Comparison of ENCODE assay signal across 14 cellular contexts in genomic region chr1:201640624-201641023, GRCh38.
A peak's percentile ranks its signal among the peaks of the same experiment; 100 is the strongest.
DNase-seq lines count a peak whose midpoint lies in the region; ATAC-seq and TF ChIP-seq lines count a peak whose summit lies in the region.
"Had no signal": no experiment of that assay in that cellular context is flagged by ENCODE, and none has a peak within 500 bp of the region (broad histone marks: within the 10 kb centered on the region; RNA-seq: fewer than 3 reads in every experiment).

No MANE protein-coding gene starts in this region.

- no TSS peak for BruUV-seq in PC-9 (replicated peaks; lab: Mats Ljungman, UMichigan)

- ATAC-seq in left lung (peak; percentile 67), upper lobe of left lung (ENCODE audit: low FRiP score in 2 of 2) (peak; percentile 32 to 82)
- ATAC-seq: activated CD8-positive, alpha-beta T cell treated with anti-CD3 and anti-CD28 coated beads, Interleukin-2, amount 10 ng/mL, durations not matched to agents 7 days and 5 days; PC-3; stimulated activated naive CD8-positive, alpha-beta T cell treated with anti-CD3 and anti-CD28 coated beads, Interleukin-15, Interleukin-2, amounts not matched to agents 100 U/mL and 50 U/mL, for 24 hours had no signal

- H2AFZ ChIP-seq in PC-9, result no peak overlapping the region

- peak in 1 of 4 donors; percentile 62 for TF ChIP-seq EP300 in upper lobe of left lung (IDR thresholded peaks at IDR 0.05)

- intact Hi-C loops in left lung (cut with DNase I) (no loop called here), PC-9 (cut with micrococcal nuclease; ENCODE audit: unreplicated experiment) (no loop called here)

- H3K27ac ChIP-seq in left lung (no peak overlapping the region), upper lobe of left lung (no peak overlapping the region), PC-9 (no peak overlapping the region)
- H3K27ac ChIP-seq: HL-60 had no signal

- no peak for TF ChIP-seq CTCF in left lung (IDR thresholded peaks at IDR 0.05)
- TF ChIP-seq CTCF in upper lobe of left lung (IDR thresholded peaks at IDR 0.05), result no peak
- no peak for TF ChIP-seq CTCF in PC-9 (conservative IDR thresholded peaks at IDR 0.05)

- TF ChIP-seq POLR2A in upper lobe of left lung (IDR thresholded peaks at IDR 0.05), result no peak

- H3K4me1 ChIP-seq in left lung, result peaks cover 0 to 3% of the 10 kb centered on the region in 2 donors
- peaks cover 6 to 12% (median 9%) of the 10 kb centered on the region in 4 donors for H3K4me1 ChIP-seq in upper lobe of left lung
- no peaks in the 10 kb centered on the region for H3K4me1 ChIP-seq in PC-9 (replicated peaks; ENCODE audit: insufficient read depth)

- H3K4me2 ChIP-seq in PC-9, result no peak overlapping the region

- H3K9me2 ChIP-seq in PC-9 (ENCODE audit: insufficient read depth), result no peaks in the 10 kb centered on the region

- CTCF ChIA-PET in PC-9 (lab: Charles Lee), result interaction anchor here (0.6 kb wide), 1 partner anchor 115 kb away, joined by 3 read pairs; no protein-coding TSS in a partner anchor

- no peaks in the 10 kb centered on the region for H3K79me2 ChIP-seq in PC-9 (ENCODE audit: low read depth)

- no peaks in the 10 kb centered on the region for H3K9me3 ChIP-seq in left lung
- no peaks in the 10 kb centered on the region for H3K9me3 ChIP-seq in upper lobe of left lung
- no peaks in the 10 kb centered on the region for H3K9me3 ChIP-seq in PC-9 (ENCODE audit: insufficient read depth, low read depth)
- H3K9me3 ChIP-seq: esophagus squamous epithelium had no signal

- DNase-seq in HCEC 1CT (peak; percentile 98), fibroblast of gingiva (ENCODE audit: low read depth) (peak; percentile 82), left lung (no peak), upper lobe of left lung (no peak), PC-9 (no peak), NCI-H226 (no peak), NCI-H146 (lab: John Stamatoyannopoulos, UW) (no peak)
- DNase-seq: activated CD8-positive, alpha-beta T cell treated with anti-CD3 and anti-CD28 coated beads, Interleukin-2, amount 10 ng/mL, durations not matched to agents 7 days and 5 days; esophagus squamous epithelium; NCI-H1417 treated with DMSO at 0.1 percent for 48 hours; PC-3; stimulated activated naive CD8-positive, alpha-beta T cell treated with anti-CD3 and anti-CD28 coated beads, Interleukin-15, Interleukin-2, amounts not matched to agents 100 U/mL and 50 U/mL, for 24 hours; SW 1271 had no signal

- H3K27me3 ChIP-seq in left lung (no peaks in the 10 kb centered on the region), upper lobe of left lung (no peaks in the 10 kb centered on the region), PC-9 (ENCODE audit: insufficient read depth, low read depth) (no peaks in the 10 kb centered on the region)

- H4K20me1 ChIP-seq in PC-9 (ENCODE audit: insufficient read depth), result no peaks in the 10 kb centered on the region

- H3K36me3 ChIP-seq in left lung (no peaks in the 10 kb centered on the region), upper lobe of left lung (no peaks in the 10 kb centered on the region), PC-9 (ENCODE audit: low read depth) (no peaks in the 10 kb centered on the region)
- H3K36me3 ChIP-seq: esophagus squamous epithelium had no signal

- WGBS in upper lobe of left lung, 2 donors, result 86 to 90% methylated on average over 6 of the region's 6 CpGs

- no peaks in the 10 kb centered on the region for H3F3A ChIP-seq in PC-9 (ENCODE audit: insufficient read depth, low read depth)

- POLR2A ChIA-PET in PC-9 (lab: Charles Lee; ENCODE audit: unreplicated experiment), result no interaction called here

- no peak overlapping the region for H3K4me3 ChIP-seq in left lung
- no peak overlapping the region for H3K4me3 ChIP-seq in upper lobe of left lung
- no peak overlapping the region for H3K4me3 ChIP-seq in PC-9
- H3K4me3 ChIP-seq: esophagus squamous epithelium had no signal

Comparison
In these comparisons a context has a peak if more than half of its experiments do, and no peak if none do; other contexts are left out.
1. DNase-seq: peak in HCEC 1CT (single experiment) and fibroblast of gingiva (single experiment); none in left lung (0 of 2), upper lobe of left lung (0 of 2), PC-9 (0 of 2), NCI-H226 (single experiment) and NCI-H146 (single experiment).